In genomic region chr3:195969838-195970776, GRCh38 we compare ENCODE assay signal across 8 cellular contexts.
A peak's percentile ranks its signal among the peaks of the same experiment; 100 is the strongest.
DNase-seq lines count a peak whose midpoint lies in the region; ATAC-seq and TF ChIP-seq lines count a peak whose summit lies in the region.
"Not testable (repeated sequence)": the region's sequence is repeated elsewhere in the genome, so short reads cannot be mapped to it uniquely, and the experiment has no call there.

No MANE protein-coding gene starts in this region.

- H3K27me3 Mint-ChIP-seq in activated CD8-positive, alpha-beta memory T cell treated with anti-CD3 and anti-CD28 coated beads, Interleukin-2, amount 10 ng/mL, durations not matched to agents 7 days and 5 days; nephron progenitor cell (ENCODE audit: low read depth, poor library complexity): not testable (repeated sequence)

- WGBS in right cardiac atrium = 89% methylated on average over 21 of the region's 22 CpGs
- 94 to 95% methylated on average over 21 of the region's 22 CpGs for WGBS in upper lobe of left lung, 2 donors

- TF ChIP-seq CTCF in nephron progenitor cell (IDR thresholded peaks at IDR 0.05); upper lobe of left lung (IDR thresholded peaks at IDR 0.05): not testable (repeated sequence)

- not testable (repeated sequence) for H3K27ac Mint-ChIP-seq in activated CD8-positive, alpha-beta memory T cell treated with anti-CD3 and anti-CD28 coated beads, Interleukin-2, amount 10 ng/mL, durations not matched to agents 7 days and 5 days
- peak overlapping the region; percentile 76 for H3K27ac Mint-ChIP-seq in nephron progenitor cell

- H3K9me3 Mint-ChIP-seq in activated CD8-positive, alpha-beta memory T cell treated with anti-CD3 and anti-CD28 coated beads, Interleukin-2, amount 10 ng/mL, durations not matched to agents 7 days and 5 days (ENCODE audit: low read depth); nephron progenitor cell: not testable (repeated sequence)

- TF ChIP-seq EP300 in upper lobe of left lung (IDR thresholded peaks at IDR 0.05) = not testable (repeated sequence)

- DNase-seq in ELR (ENCODE audit: low read depth) (peak; percentile 42), SJSA1 (ENCODE audit: low read depth in 1 of 2, low spot score in 2 of 2) (peak; percentile 30 to 71), right cardiac atrium (peak in 1 of 3 donors; percentile 26), upper lobe of left lung (peak in 1 of 2 donors; percentile 81)
- not testable (repeated sequence) for DNase-seq in activated CD8-positive, alpha-beta memory T cell treated with anti-CD3 and anti-CD28 coated beads, Interleukin-2, amount 10 ng/mL, durations not matched to agents 7 days and 5 days; Right ventricle myocardium inferior (ENCODE audit: missing footprints); nephron progenitor cell; sciatic nerve (ENCODE audit: low spot score)

- peak; percentile 22 for ATAC-seq in activated CD8-positive, alpha-beta memory T cell treated with anti-CD3 and anti-CD28 coated beads, Interleukin-2, amount 10 ng/mL, durations not matched to agents 7 days and 5 days
- ATAC-seq in Right ventricle myocardium inferior (peak; percentile 31), right cardiac atrium (peak; percentile 22 to 29), sciatic nerve (peak; percentile 18), upper lobe of left lung (ENCODE audit: low FRiP score in 2 of 2) (peak; percentile 9 to 57)

- peaks cover 34% of the 10 kb centered on the region for H3K36me3 Mint-ChIP-seq in activated CD8-positive, alpha-beta memory T cell treated with anti-CD3 and anti-CD28 coated beads, Interleukin-2, amount 10 ng/mL, durations not matched to agents 7 days and 5 days
- H3K36me3 Mint-ChIP-seq in nephron progenitor cell (ENCODE audit: low read depth) = peaks cover 36% of the 10 kb centered on the region

- H3K27me3 ChIP-seq in SJSA1 (replicated peaks); right cardiac atrium (ENCODE audit: control insufficient read depth, insufficient read depth); upper lobe of left lung: not testable (repeated sequence)

- not testable (repeated sequence) for H3K4me3 ChIP-seq in SJSA1; right cardiac atrium (ENCODE audit: low read length); upper lobe of left lung

- H3K4me1 Mint-ChIP-seq in activated CD8-positive, alpha-beta memory T cell treated with anti-CD3 and anti-CD28 coated beads, Interleukin-2, amount 10 ng/mL, durations not matched to agents 7 days and 5 days; nephron progenitor cell: not testable (repeated sequence)

- H3K4me1 ChIP-seq in SJSA1 (replicated peaks); right cardiac atrium (ENCODE audit: control insufficient read depth, insufficient read depth, low read length); upper lobe of left lung: not testable (repeated sequence)

- not testable (repeated sequence) for H3K9me3 ChIP-seq in SJSA1 (replicated peaks); right cardiac atrium (ENCODE audit: control insufficient read depth, low read length); upper lobe of left lung

- CTCF ChIA-PET in activated CD8-positive, alpha-beta memory T cell treated with anti-CD3 and anti-CD28 coated beads, Interleukin-2, amount 10 ng/mL, durations not matched to agents 7 days and 5 days (lab: Charles Lee) = not testable (repeated sequence)

- H3K36me3 ChIP-seq in SJSA1 (peaks cover 23% of the 10 kb centered on the region), upper lobe of left lung (peaks cover 8 to 80% (median 32%) of the 10 kb centered on the region in 4 donors)

- not testable (repeated sequence) for TF ChIP-seq POLR2A in upper lobe of left lung (IDR thresholded peaks at IDR 0.05)

- not testable (repeated sequence) for H3K27ac ChIP-seq in SJSA1; right cardiac atrium (ENCODE audit: low read length); upper lobe of left lung

- H3K4me3 Mint-ChIP-seq in activated CD8-positive, alpha-beta memory T cell treated with anti-CD3 and anti-CD28 coated beads, Interleukin-2, amount 10 ng/mL, durations not matched to agents 7 days and 5 days; nephron progenitor cell: not testable (repeated sequence)

- intact Hi-C loops in Right ventricle myocardium inferior (cut with DNase I); sciatic nerve (cut with DNase I): not testable (repeated sequence)
- intact Hi-C loops in right cardiac atrium (cut with DNase I) = loop anchor here in 1 of 4 donors (5.0 kb wide), 1 partner anchor 283 kb away; no protein-coding TSS in a partner anchor
